ENCODE assay signal across 3 cellular contexts in genomic region chr16:7113949-7114348, GRCh38.
"Had no signal": no experiment of that assay in that cellular context is flagged by ENCODE, and none has a peak within 500 bp of the region (broad histone marks: within the 10 kb centered on the region; RNA-seq: fewer than 3 reads in every experiment).

No MANE protein-coding gene starts in this region.

- ATAC-seq: GM12878 had no signal

- H3K4me3 ChIP-seq: GM12878 had no signal

- DNase-seq: GDM1, GF-D8 had no signal
